Comparison of ENCODE assay signal across 1 cellular context in genomic region chr15:98706387-98706786, GRCh38.
TF ChIP-seq lines count a peak whose summit lies in the region.

No MANE protein-coding gene starts in this region.

TF ChIP-seq in A549, 52 proteins besides CTCF, POLR2A, EP300 and RAD21 (continued from another document):
- TF ChIP-seq ATOH8 (CRISPR knock-in tag; IDR thresholded peaks at IDR 0.05; ENCODE audit: low read depth): no peak
- TF ChIP-seq RCOR1 (IDR thresholded peaks at IDR 0.05; ENCODE audit: low read depth, low read length): no peak
- TF ChIP-seq FOXS1 (CRISPR knock-in tag; IDR thresholded peaks at IDR 0.05): no peak
- TF ChIP-seq EHF (CRISPR knock-in tag; IDR thresholded peaks at IDR 0.05): no peak
- no peak for TF ChIP-seq MAFK (IDR thresholded peaks at IDR 0.05; ENCODE audit: partially characterized antibody)
- TF ChIP-seq TFCP2L1 (CRISPR knock-in tag; IDR thresholded peaks at IDR 0.05): no peak
- TF ChIP-seq CBX8 (IDR thresholded peaks at IDR 0.05): no peak
